ENCODE assay signal across 12 cellular contexts in the genomic region with DNA sequence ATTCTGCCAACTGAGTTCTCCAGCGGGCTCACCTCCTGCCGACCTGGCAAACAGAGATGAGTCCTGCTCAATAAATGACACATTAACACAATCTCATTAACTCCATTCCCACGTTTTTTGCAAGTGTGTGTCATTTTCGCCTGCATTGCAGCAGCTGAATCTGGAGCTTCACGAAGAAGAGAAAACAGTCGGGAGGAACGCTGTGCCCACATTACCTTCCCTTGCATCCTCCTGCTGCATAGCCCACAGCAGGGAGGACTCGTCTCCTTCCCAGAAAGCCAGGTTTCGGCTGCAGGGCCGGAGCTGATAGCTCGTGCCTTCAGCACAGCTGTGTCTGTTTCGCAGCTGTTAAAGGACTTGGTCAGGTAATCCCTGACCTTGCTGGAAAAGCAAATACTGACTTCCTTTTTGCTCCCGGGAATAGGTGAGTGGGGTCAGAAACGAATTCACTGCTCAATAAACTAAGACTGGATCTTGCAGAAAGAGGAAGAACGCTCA. TPM values are rescaled to one million over a fixed set of nuclear protein-coding genes. Genes with fewer than 3 reads are reported as not detected.
DNase-seq lines count a peak whose midpoint lies in the region; FAIRE-seq and TF ChIP-seq lines count a peak whose summit lies in the region.
"Had no signal": no experiment of that assay in that cellular context is flagged by ENCODE, and none has a peak within 500 bp of the region (broad histone marks: within the 10 kb centered on the region; RNA-seq: fewer than 3 reads in every experiment).

No MANE protein-coding gene starts in this region.

- no peak for TF ChIP-seq CTCF in D721Med (IDR thresholded peaks at IDR 0.05; ENCODE audit: insufficient read depth, missing control alignments)

- FAIRE-seq in D721Med (lab: Jason Lieb, UNC): no peak

- H2AFZ ChIP-seq in GM23248: peak overlapping the region; percentile 32

- peaks cover 40% of the 10 kb centered on the region for H3K27me3 ChIP-seq in GM23248 (replicated peaks; ENCODE audit: insufficient read depth)
- peaks cover 94% of the 10 kb centered on the region for H3K27me3 ChIP-seq in iPS-15b (ENCODE audit: control insufficient read depth, insufficient read depth, low read length)

- H4K20me1 ChIP-seq in GM23248 (ENCODE audit: insufficient read depth): no peaks in the 10 kb centered on the region

- 21 to 30% methylated on average over 15 of the region's 15 CpGs for WGBS in GM23248 (ENCODE audit: low coverage in 1 of 2, low lambda C conversion rate in 2 of 2, missing lambda C conversion rate in 2 of 2), 2 experiments

- in situ Hi-C loops in GM23248 (cut with MboI): no loop called here

- H3K4me2 ChIP-seq in GM23248 (ENCODE audit: unreplicated experiment): peak overlapping the region; percentile 10

- H3K27ac ChIP-seq in GM23248: no peak overlapping the region
- no peak overlapping the region for H3K27ac ChIP-seq in SK-N-MC

- no peaks in the 10 kb centered on the region for H3K36me3 ChIP-seq in GM23248 (ENCODE audit: low read depth)
- H3K36me3 ChIP-seq in SK-N-MC (ENCODE audit: insufficient read depth, low read length): no peaks in the 10 kb centered on the region
- H3K36me3 ChIP-seq in iPS-15b (ENCODE audit: control insufficient read depth, insufficient read depth, low read length): no peaks in the 10 kb centered on the region

- H3K9me2 ChIP-seq in GM23248 (ENCODE audit: insufficient read depth): no peaks in the 10 kb centered on the region

- H3K9ac ChIP-seq in GM23248 (no peak overlapping the region), SK-N-MC (ENCODE audit: insufficient read length) (no peak overlapping the region), iPS-15b (ENCODE audit: low read depth, low read length) (no peak overlapping the region)

- H3K4me3 ChIP-seq in GM23248 (no peak overlapping the region), SK-N-MC (peak overlapping the region; percentile 60), iPS-15b (ENCODE audit: low read depth, low read length) (peak overlapping the region; percentile 20)

- H3K9me3 ChIP-seq in GM23248 (ENCODE audit: low read depth) (no peaks in the 10 kb centered on the region), SK-N-MC (ENCODE audit: low read depth, low read length) (no peaks in the 10 kb centered on the region), iPS-15b (ENCODE audit: control insufficient read depth, insufficient read depth, low read length) (no peaks in the 10 kb centered on the region)

- H3K4me1 ChIP-seq in GM23248 (ENCODE audit: insufficient read depth): peaks cover 8% of the 10 kb centered on the region; the same call in 1 of the 2 replicates
- H3K4me1 ChIP-seq in iPS-15b (ENCODE audit: control insufficient read depth, insufficient read depth, low read length): peaks cover 19% of the 10 kb centered on the region

- no peaks in the 10 kb centered on the region for H3K79me2 ChIP-seq in GM23248 (ENCODE audit: insufficient read depth)

- DNase-seq in GM23248 (peak; percentile 23), SK-N-MC (ENCODE audit: low read depth, low spot score) (no peak), renal cortical epithelial cell (ENCODE audit: low read depth) (peak; percentile 50), mucosa of gallbladder (ENCODE audit: low spot score) (no peak), GM19238 (ENCODE audit: insufficient read length, low spot score) (no peak), D721Med (ENCODE audit: insufficient read length, low spot score) (no peak)
- no peak for DNase-seq in stimulated activated CD4-positive, alpha-beta T cell treated with anti-CD3 and anti-CD28 coated beads, Interleukin-12 subunit alpha, Interleukin-12 subunit beta, amount 100 ng/mL, for 4 hours
- DNase-seq: activated CD4-positive, alpha-beta T cell treated with anti-CD3 and anti-CD28 coated beads, Interleukin-2, amount 10 ng/mL, durations not matched to agents 7 days and 5 days; KG1; natural killer cell had no signal

- H3F3A ChIP-seq in GM23248 (ENCODE audit: insufficient read depth): 0 out of 2 replicates have a peak, but pooled peaks cover 9% of the 10 kb centered on the region

RNA-seq across cellular contexts. Expression of a gene that starts 33.2 kb away (rescaled TPM):
- total RNA-seq in GM23248 (2014; rRNA removed; shearing (Covaris generic)): 0.25 and 0.32 TPM in 2 replicates
- 0.29 and 0.38 TPM in 2 replicates for polyA plus RNA-seq in GM23248 (2016; fragmentation: Nextera tagmentation; extraction: Ambion mirVana)
- total RNA-seq in renal cortical epithelial cell (not detected in 2 replicates), mucosa of gallbladder (0.20 TPM)
- total RNA-seq: activated CD4-positive, alpha-beta T cell treated with anti-CD3 and anti-CD28 coated beads, Interleukin-2, amount 10 ng/mL, durations not matched to agents 7 days and 5 days; activated naive CD4-positive, alpha-beta T cell treated with anti-CD3 and anti-CD28 coated beads, Interleukin-2, amount 50 U/mL, for 72 hours; natural killer cell had no signal

Comparison
In these comparisons a context has a peak if more than half of its experiments do, and no peak if none do; other contexts are left out.
1. DNase-seq: peak in GM23248 (single experiment) and renal cortical epithelial cell (single experiment); none in SK-N-MC (single experiment), mucosa of gallbladder (single experiment), GM19238 (single experiment), D721Med (single experiment) and stimulated activated CD4-positive, alpha-beta T cell treated with anti-CD3 and anti-CD28 coated beads, Interleukin-12 subunit alpha, Interleukin-12 subunit beta, amount 100 ng/mL, for 4 hours (single experiment).